In genomic region chr14:89325959-89326358, GRCh38 we compare ENCODE assay signal across 19 cellular contexts.
"Had no signal": no experiment of that assay in that cellular context is flagged by ENCODE, and none has a peak within 500 bp of the region (broad histone marks: within the 10 kb centered on the region; RNA-seq: fewer than 3 reads in every experiment).

No MANE protein-coding gene starts in this region.

- DNase-seq: activated CD4-positive, alpha-beta T cell treated with anti-CD3 and anti-CD28 coated beads, Interleukin-2, amount 50 U/mL, for 4 hours; activated CD8-positive, alpha-beta memory T cell treated with anti-CD3 and anti-CD28 coated beads for 24 hours; activated naive CD4-positive, alpha-beta T cell treated with Interleukin-2 at 50 U/mL for 16 hours; activated naive CD8-positive, alpha-beta T cell treated with anti-CD3 and anti-CD28 coated beads for 36 hours; activated T-cell treated with anti-CD3 and anti-CD28 coated beads, Interleukin-2, amount 50 U/mL, for 48 hours; central memory CD4-positive, alpha-beta T cell; islet precursor cell; left cardiac atrium; mesenchymal stem cell; occipital lobe; small intestine; stimulated activated CD4-positive, alpha-beta T cell treated with anti-CD3 and anti-CD28 coated beads, Interleukin-2, amount 100 ng/mL, for 24 hours; stimulated activated naive CD4-positive, alpha-beta T cell treated with Interleukin-2 at 50 U/mL for 16 hours; T-helper 1 cell had no signal

- ATAC-seq: gastroesophageal sphincter, left cardiac atrium, sciatic nerve, WTC11 had no signal

- FAIRE-seq: astrocyte, small intestine had no signal

- H3K27ac ChIP-seq: gastroesophageal sphincter, thoracic aorta had no signal

- H3K4me3 ChIP-seq: gastroesophageal sphincter, thoracic aorta had no signal

- H3K9me3 ChIP-seq: gastroesophageal sphincter, thoracic aorta had no signal

- H3K36me3 ChIP-seq: thoracic aorta had no signal

- H3K27me3 ChIP-seq: gastroesophageal sphincter had no signal
